ENCODE assay signal across 27 cellular contexts in the genomic region with DNA sequence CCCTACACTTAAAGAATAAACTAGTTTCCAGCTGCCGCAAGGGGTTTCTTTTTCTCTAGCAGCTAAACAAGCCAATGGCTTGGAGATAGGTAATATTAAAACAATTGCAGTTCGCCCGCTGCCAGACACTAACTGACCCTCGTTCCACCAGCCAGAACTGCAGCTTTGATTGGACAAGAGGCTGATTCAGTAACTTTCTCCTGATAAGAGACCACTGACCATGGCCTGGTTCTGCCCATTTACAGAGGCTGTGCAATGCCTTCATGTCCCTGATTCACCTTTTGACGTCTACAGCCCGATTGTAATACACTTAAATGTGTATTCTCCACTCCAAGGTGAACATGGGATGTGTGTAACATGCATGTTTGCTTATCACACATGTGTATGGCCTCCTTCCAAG.
"Had no signal": no experiment of that assay in that cellular context is flagged by ENCODE, and none has a peak within 500 bp of the region (broad histone marks: within the 10 kb centered on the region; RNA-seq: fewer than 3 reads in every experiment).

No MANE protein-coding gene starts in this region.

- DNase-seq: stimulated activated CD4-positive, alpha-beta T cell treated with anti-CD3 and anti-CD28 coated beads, Interleukin-2, amount 100 ng/mL, for 48 hours; stimulated activated CD4-positive, alpha-beta T cell treated with anti-CD3 and anti-CD28 coated beads, Interleukin-4, amount 100 ng/mL, for 1 hour; stimulated activated CD4-positive, alpha-beta T cell treated with anti-CD3 and anti-CD28 coated beads, Interleukin-4, amount 100 ng/mL, for 24 hours; stimulated activated CD4-positive, alpha-beta T cell treated with anti-CD3 and anti-CD28 coated beads, Interleukin-4, amount 100 ng/mL, for 4 hours; stimulated activated CD8-positive, alpha-beta memory T cell treated with anti-CD3 and anti-CD28 coated beads, Interleukin-4, amount 100 ng/mL, for 48 hours; stimulated activated naive B cell treated with anti-CD40 and anti-IgM and Interleukin-4, amounts not matched to agents 10 μg/mL and 1 μg/mL and 100 μg/mL, for 72 hours; stimulated activated naive CD4-positive, alpha-beta T cell; stimulated activated naive CD4-positive, alpha-beta T cell treated with Interleukin-2 at 50 U/mL for 16 hours; stimulated activated naive CD8-positive, alpha-beta T cell treated with anti-CD3 and anti-CD28 coated beads, Interleukin-15, amount 100 ng/mL, for 72 hours; stimulated activated naive CD8-positive, alpha-beta T cell treated with anti-CD3 and anti-CD28 coated beads, Interleukin-15, Interleukin-2, amounts not matched to agents 100 U/mL and 50 U/mL, for 24 hours; stomach; substantia nigra; testis; thyroid gland; tibial artery; transverse colon; trophoblast cell; upper lobe of left lung; upper lobe of right lung; uterus had no signal

- H3K9me3 ChIP-seq: stomach, suprapubic skin, testis, thoracic aorta, thyroid gland, tibial artery, tibial nerve, transverse colon, upper lobe of left lung, upper lobe of right lung, uterus, vagina had no signal

- H3K27ac ChIP-seq: stomach, suprapubic skin, testis, thoracic aorta, thyroid gland, tibial artery, tibial nerve, transverse colon, upper lobe of left lung, upper lobe of right lung, uterus, vagina had no signal

- H3K36me3 ChIP-seq: stomach, suprapubic skin, thoracic aorta, thyroid gland, tibial artery, tibial nerve, transverse colon, upper lobe of left lung, upper lobe of right lung, uterus, vagina had no signal

- FAIRE-seq: urothelium cell line had no signal

- H3K4me3 ChIP-seq: stomach, suprapubic skin, testis, thoracic aorta, thyroid gland, tibial artery, tibial nerve, transverse colon, upper lobe of left lung, upper lobe of right lung, uterus, vagina had no signal

- ATAC-seq: stimulated activated effector memory CD8-positive, alpha-beta T cell treated with anti-CD3 and anti-CD28 coated beads, Interleukin-12 subunit alpha, Interleukin-12 subunit beta, amount 100 ng/mL, for 72 hours; stimulated activated memory B cell treated with anti-CD40 and anti-IgM and Interleukin-4, amounts not matched to agents 10 μg/mL and 1 μg/mL and 100 μg/mL, for 72 hours; stimulated activated naive B cell treated with anti-CD40 and anti-IgM and Interleukin-4, amounts not matched to agents 10 μg/mL and 1 μg/mL and 100 μg/mL, for 72 hours; stimulated activated naive CD8-positive, alpha-beta T cell treated with anti-CD3 and anti-CD28 coated beads, Interleukin-15, amount 100 ng/mL, for 72 hours; stimulated activated naive CD8-positive, alpha-beta T cell treated with anti-CD3 and anti-CD28 coated beads, Interleukin-15, Interleukin-2, amounts not matched to agents 100 U/mL and 50 U/mL, for 24 hours; upper lobe of right lung had no signal

- H3K27me3 ChIP-seq: testis, uterus, vagina had no signal
